Comparison of ENCODE assay signal across 1 cellular context in genomic region chr11:107757661-107758060, GRCh38.
TF ChIP-seq lines count a peak whose summit lies in the region.

No MANE protein-coding gene starts in this region.

TF ChIP-seq in HepG2, 621 proteins besides CTCF, POLR2A, EP300 and RAD21:
- TF ChIP-seq ZNF12 (CRISPR knock-in tag; IDR thresholded peaks at IDR 0.05): no peak
- TF ChIP-seq ZNF574 (CRISPR knock-in tag; IDR thresholded peaks at IDR 0.05): peak; percentile 83
TF ChIP-seq in HepG2: peak in this region for 1.
